ENCODE assay signal across 20 cellular contexts in genomic region chr10:5305374-5305773, GRCh38.
DNase-seq lines count a peak whose midpoint lies in the region; ATAC-seq and TF ChIP-seq lines count a peak whose summit lies in the region.
"Had no signal": no experiment of that assay in that cellular context is flagged by ENCODE, and none has a peak within 500 bp of the region (broad histone marks: within the 10 kb centered on the region; RNA-seq: fewer than 3 reads in every experiment).

No MANE protein-coding gene starts in this region.

- peaks cover 6% of the 10 kb centered on the region for H3K9me3 ChIP-seq in adipocyte (ENCODE audit: control insufficient read depth, low read length)
- H3K9me3 ChIP-seq: vagina had no signal

- TF ChIP-seq CTCF in AG09309 (IDR thresholded peaks at IDR 0.05; ENCODE audit: control insufficient read depth, insufficient read depth, low read depth, low read length, missing control alignments): peak; percentile 70
- peak; percentile 68 for TF ChIP-seq CTCF in foreskin fibroblast (IDR thresholded peaks at IDR 0.05; ENCODE audit: low read depth, low read length)

- no peak for ATAC-seq in GM18498 (IDR thresholded peaks at IDR 0.05; ENCODE audit: unreplicated experiment)
- ATAC-seq in HG02884 (IDR thresholded peaks at IDR 0.05; ENCODE audit: unreplicated experiment): no peak

- peak; percentile 64 for DNase-seq in AG09309 (ENCODE audit: low read depth)
- peak; percentile 82 for DNase-seq in GM03348 (ENCODE audit: low spot score)
- peak; percentile 77 for DNase-seq in adipocyte (ENCODE audit: low read depth)
- peak; percentile 49 to 87 for DNase-seq in foreskin fibroblast
- DNase-seq in stimulated activated CD4-positive, alpha-beta T cell treated with anti-CD3 and anti-CD28 coated beads, Interleukin-1b, Interleukin-23, amount 100 ng/mL, for 48 hours: no peak
- no peak for DNase-seq in Ammon's horn (ENCODE audit: low spot score)
- DNase-seq: activated CD4-positive, alpha-beta T cell treated with anti-CD3 and anti-CD28 coated beads, Interleukin-2, amount 10 ng/mL, durations not matched to agents 7 days and 5 days; AML-193; aorta; naive B cell; NCI-H146; NCI-H82; ovary; stimulated activated CD4-positive, alpha-beta T cell treated with anti-CD3 and anti-CD28 coated beads, Interleukin-2, amount 100 ng/mL, for 48 hours; SW 1271 had no signal

- H3K4me1 ChIP-seq in adipocyte (ENCODE audit: control insufficient read depth, insufficient read depth, low read length): peaks cover 8% of the 10 kb centered on the region
- H3K4me1 ChIP-seq: vagina had no signal

- H3K36me3 ChIP-seq in adipocyte (ENCODE audit: control insufficient read depth, insufficient read depth, low read length, severe bottlenecking): no peaks in the 10 kb centered on the region
- H3K36me3 ChIP-seq: ovary, vagina had no signal

- H3K4me3 ChIP-seq in AG09309 (ENCODE audit: control insufficient read depth, low read depth, low read length) (no peak overlapping the region), adipocyte (ENCODE audit: low read length) (no peak overlapping the region), foreskin fibroblast (ENCODE audit: low read depth in 1 of 2, low read length in 2 of 2) (no peak overlapping the region)
- H3K4me3 ChIP-seq: coronary artery, lung, ovary, vagina had no signal

- no peaks in the 10 kb centered on the region for H3K27me3 ChIP-seq in adipocyte (replicated peaks; ENCODE audit: control insufficient read depth, insufficient read depth, low read length)
- H3K27me3 ChIP-seq: ovary, vagina had no signal

- peak overlapping the region; percentile 39 for H3K9ac ChIP-seq in adipocyte (ENCODE audit: low read length)

Comparison
In these comparisons a context has a peak if more than half of its experiments do, and no peak if none do; other contexts are left out.
1. DNase-seq: peak in AG09309 (single experiment), GM03348 (single experiment), adipocyte (single experiment) and foreskin fibroblast (2 of 2); none in stimulated activated CD4-positive, alpha-beta T cell treated with anti-CD3 and anti-CD28 coated beads, Interleukin-1b, Interleukin-23, amount 100 ng/mL, for 48 hours (single experiment) and Ammon's horn (single experiment).